1 cellular context compared by ENCODE assay signal in the genomic region with DNA sequence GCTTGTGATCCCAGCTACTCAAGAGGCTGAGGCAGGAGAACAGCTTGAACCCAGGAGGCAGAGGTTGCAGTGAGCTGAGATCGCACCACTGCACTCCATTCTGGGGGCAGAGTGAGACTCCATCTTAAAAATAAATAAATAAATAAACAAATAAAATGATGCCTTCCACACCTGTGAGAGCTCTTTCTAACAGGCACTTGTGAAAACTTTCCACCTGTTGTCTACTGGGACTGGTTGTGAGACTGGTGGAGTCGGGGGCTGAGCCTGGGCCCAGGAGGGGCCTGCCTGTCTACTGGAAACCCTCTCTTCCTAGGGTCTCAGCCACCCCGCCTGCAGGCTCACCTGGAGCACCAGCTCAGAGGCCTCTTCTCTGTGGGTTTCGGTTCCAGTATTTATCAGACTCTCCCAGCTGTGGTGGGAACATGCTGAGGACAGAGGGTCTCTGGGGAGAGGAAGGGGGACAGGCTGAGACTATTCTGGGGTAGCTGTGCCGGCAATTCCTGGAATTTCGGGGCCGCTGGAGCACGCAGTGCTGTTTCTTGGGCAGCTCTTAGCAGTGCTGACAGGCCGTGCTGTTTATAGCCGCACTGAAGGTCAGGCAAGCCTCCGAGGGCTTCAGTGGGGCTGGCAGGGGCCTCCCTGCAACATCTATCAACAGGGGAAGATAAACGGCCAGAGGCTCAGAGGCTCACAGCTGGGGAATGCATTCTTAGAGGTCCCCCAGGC.
TF ChIP-seq lines count a peak whose summit lies in the region.

No MANE protein-coding gene starts in this region.

TF ChIP-seq in H1, 55 proteins besides CTCF, POLR2A, EP300 and RAD21:
- TF ChIP-seq CBX8 (IDR thresholded peaks at IDR 0.05; ENCODE audit: borderline replicate concordance, low read depth, low read length), result no peak
